8 cellular contexts compared by ENCODE assay signal in the genomic region with DNA sequence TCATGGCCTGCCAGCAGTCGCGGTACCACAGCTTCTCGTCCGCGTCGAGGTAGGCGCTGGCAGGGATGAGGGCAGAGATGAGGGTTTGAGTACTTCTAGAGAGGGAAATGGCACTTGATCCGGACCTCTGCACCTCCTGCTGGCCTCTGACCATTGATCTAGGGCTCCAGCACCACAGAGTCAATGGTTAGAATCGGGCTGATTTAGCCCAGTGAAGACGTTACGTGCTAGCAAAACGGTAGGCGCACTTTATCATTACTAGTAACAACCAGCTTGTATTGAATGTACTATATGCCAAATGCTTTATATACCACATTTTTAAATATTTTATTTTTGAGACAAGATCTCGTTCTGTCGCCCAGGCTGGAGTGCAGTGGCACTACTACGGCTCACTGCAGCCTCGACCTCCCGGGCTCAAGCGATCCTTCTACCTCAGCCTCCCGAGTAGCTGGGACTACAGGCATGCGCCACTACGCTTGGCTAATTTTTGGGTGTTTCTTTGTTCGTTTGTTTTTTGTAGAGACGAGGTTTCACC. TPM values are rescaled to one million over a fixed set of nuclear protein-coding genes. Genes with fewer than 3 reads are reported as not detected.
DNase-seq lines count a peak whose midpoint lies in the region; ATAC-seq and TF ChIP-seq lines count a peak whose summit lies in the region.

No MANE protein-coding gene starts in this region.

- CTCF ChIA-PET in CD4-positive, alpha-beta T cell (lab: Charles Lee) = interaction anchor here (0.6 to 2.6 kb wide), 8 partner anchors 9 to 326 kb away, joined by 3 to 55 read pairs (median 4); a partner anchor contains a TSS

- peaks cover 37% of the 10 kb centered on the region for H3K4me1 Mint-ChIP-seq in CD4-positive, alpha-beta T cell (ENCODE audit: low read depth)
- peaks cover 16% of the 10 kb centered on the region for H3K4me1 Mint-ChIP-seq in nephron progenitor cell

- no peak for TF ChIP-seq CTCF in CD4-positive, alpha-beta T cell (IDR thresholded peaks at IDR 0.05)
- TF ChIP-seq CTCF in colonic mucosa (IDR thresholded peaks at IDR 0.05) (no peak), nephron progenitor cell (IDR thresholded peaks at IDR 0.05) (no peak)

- peak overlapping the region; percentile 8 to 92 for H3K9ac ChIP-seq in colonic mucosa (ENCODE audit: low read depth in 2 of 2, low read length in 2 of 2)

- peak overlapping the region; percentile 98 for H3K4me3 ChIP-seq in Jurkat, Clone E6-1 (ENCODE audit: low read length)
- peak overlapping the region; percentile 100 for H3K4me3 ChIP-seq in colonic mucosa

- peaks cover 33% of the 10 kb centered on the region for H3K36me3 Mint-ChIP-seq in CD4-positive, alpha-beta T cell (ENCODE audit: low read depth)
- peaks cover 32% of the 10 kb centered on the region for H3K36me3 Mint-ChIP-seq in nephron progenitor cell (ENCODE audit: low read depth)

- DNase-seq in CD4-positive, alpha-beta T cell = no peak
- no peak for DNase-seq in Jurkat, Clone E6-1 (ENCODE audit: low read depth, low spot score)
- DNase-seq in colonic mucosa (no peak), nephron progenitor cell (no peak), GOT3 (lab: John Stamatoyannopoulos, UW) (no peak)
- DNase-seq in activated CD4-positive, CD25-positive, alpha-beta regulatory T cell (lab: John Stamatoyannopoulos, UW) = no peak

- no peaks in the 10 kb centered on the region for H3K36me3 ChIP-seq in colonic mucosa

- POLR2A ChIA-PET in CD4-positive, alpha-beta T cell (lab: Charles Lee) = interaction anchor here (0.6 to 2.3 kb wide), 29 partner anchors 9 to 1056 kb away, joined by 3 to 29 read pairs (median 5); a partner anchor contains a TSS

- H3K4me1 ChIP-seq in colonic mucosa = peaks cover 7% of the 10 kb centered on the region

- H3K27me3 Mint-ChIP-seq in CD4-positive, alpha-beta T cell = no peaks in the 10 kb centered on the region
- peaks cover 2% of the 10 kb centered on the region for H3K27me3 Mint-ChIP-seq in nephron progenitor cell (ENCODE audit: low read depth, poor library complexity)

- H3K9me3 ChIP-seq in CD4-positive, alpha-beta T cell (ENCODE audit: control insufficient read depth, low read length) = no peaks in the 10 kb centered on the region
- H3K9me3 ChIP-seq in colonic mucosa = no peaks in the 10 kb centered on the region

- intact Hi-C loops in CD4-positive, alpha-beta T cell (cut with DNase I, micrococcal nuclease) = loop anchor here (2.0 to 10.0 kb wide), 7 partner anchors 26 to 562 kb away; a partner anchor contains a TSS
- intact Hi-C loops in colonic mucosa (cut with DNase I) = no loop called here

- H3K4me3 Mint-ChIP-seq in CD4-positive, alpha-beta T cell = peak overlapping the region; percentile 91
- H3K4me3 Mint-ChIP-seq in nephron progenitor cell = peak overlapping the region; percentile 91

- peak overlapping the region; percentile 75 for H3K27ac ChIP-seq in CD4-positive, alpha-beta T cell (ENCODE audit: low read depth, low read length)
- peak overlapping the region; percentile 58 for H3K27ac ChIP-seq in colonic mucosa

- H3K27me3 ChIP-seq in CD4-positive, alpha-beta T cell (ENCODE audit: control insufficient read depth, insufficient read depth, low read length) = no peaks in the 10 kb centered on the region
- no peaks in the 10 kb centered on the region for H3K27me3 ChIP-seq in colonic mucosa

- no peaks in the 10 kb centered on the region for H3K9me3 Mint-ChIP-seq in CD4-positive, alpha-beta T cell
- H3K9me3 Mint-ChIP-seq in nephron progenitor cell = no peaks in the 10 kb centered on the region

- H3K27ac Mint-ChIP-seq in CD4-positive, alpha-beta T cell = peak overlapping the region; percentile 76
- peak overlapping the region; percentile 90 for H3K27ac Mint-ChIP-seq in nephron progenitor cell

- ATAC-seq in CD4-positive, alpha-beta T cell (ENCODE audit: poor library complexity) = no peak
- ATAC-seq in GM19463 (IDR thresholded peaks at IDR 0.05; ENCODE audit: unreplicated experiment) (no peak), HG03439 (IDR thresholded peaks at IDR 0.05; ENCODE audit: unreplicated experiment) (no peak)

RNA-seq across cellular contexts. Expression of a gene that starts 0.5 kb away (rescaled TPM):
- under 1 TPM; 0.52 to 0.61 TPM for total RNA-seq in CD4-positive, alpha-beta T cell
- 1.4 TPM for polyA plus RNA-seq in Jurkat, Clone E6-1 (2012; ENCODE audit: insufficient read depth, insufficient read length)
- total RNA-seq in colonic mucosa = under 1 TPM; 0.13 to 0.30 TPM

RNA-seq across cellular contexts. Expression of a gene that starts 0.9 kb away (rescaled TPM):
- 10 to 100 TPM; 12.0 to 13.6 TPM for total RNA-seq in CD4-positive, alpha-beta T cell
- 15.3 TPM for polyA plus RNA-seq in Jurkat, Clone E6-1 (2012; ENCODE audit: insufficient read depth, insufficient read length)
- 10 to 100 TPM; 14.7 to 22.5 TPM for total RNA-seq in colonic mucosa

RNA-seq across cellular contexts. Expression of a gene that starts 34.9 kb away (rescaled TPM):
- 10 to 100 TPM; 31.2 to 32.1 TPM for total RNA-seq in CD4-positive, alpha-beta T cell
- 43.4 TPM for polyA plus RNA-seq in Jurkat, Clone E6-1 (2012; ENCODE audit: insufficient read depth, insufficient read length)
- total RNA-seq in colonic mucosa = 10 to 100 TPM; 22.0 to 33.2 TPM

RNA-seq across cellular contexts. Expression of a gene that starts 39.5 kb away (rescaled TPM):
- 10 to 100 TPM; 24.0 to 25.7 TPM for total RNA-seq in CD4-positive, alpha-beta T cell
- 351 TPM for polyA plus RNA-seq in Jurkat, Clone E6-1 (2012; ENCODE audit: insufficient read depth, insufficient read length)
- 100 to 1,000 TPM in 1 of 2 donors, 10 to 100 TPM in 1; 58.3 to 108 TPM for total RNA-seq in colonic mucosa

RNA-seq across cellular contexts. Expression of a gene that starts 40.3 kb away (rescaled TPM):
- 10 to 100 TPM; 77.5 to 84.1 TPM for total RNA-seq in CD4-positive, alpha-beta T cell
- 75.1 TPM for polyA plus RNA-seq in Jurkat, Clone E6-1 (2012; ENCODE audit: insufficient read depth, insufficient read length)
- total RNA-seq in colonic mucosa = 10 to 100 TPM; 25.6 to 38.9 TPM
